14 cellular contexts compared by ENCODE assay signal in genomic region chr13:89380101-89380500, GRCh38.
A peak's percentile ranks its signal among the peaks of the same experiment; 100 is the strongest.
DNase-seq lines count a peak whose midpoint lies in the region; ATAC-seq and TF ChIP-seq lines count a peak whose summit lies in the region.
"Had no signal": no experiment of that assay in that cellular context is flagged by ENCODE, and none has a peak within 500 bp of the region (broad histone marks: within the 10 kb centered on the region; RNA-seq: fewer than 3 reads in every experiment).

No MANE protein-coding gene starts in this region.

- no peak overlapping the region for H3K27ac Mint-ChIP-seq in activated CD8-positive, alpha-beta T cell treated with anti-CD3 and anti-CD28 coated beads, Interleukin-2, amount 10 ng/mL, durations not matched to agents 7 days and 5 days
- H3K27ac Mint-ChIP-seq: stimulated activated naive B cell treated with anti-CD40 and anti-IgM and Interleukin-4, amounts not matched to agents 10 μg/mL and 1 μg/mL and 100 μg/mL, for 72 hours had no signal

- H3K4me3 ChIP-seq in OCI-LY3 (ENCODE audit: low read length): no peak overlapping the region
- H3K4me3 ChIP-seq: BLaER1 treated with 17β-estradiol and CSF1 and Interleukin-3, amounts not matched to agents 10 nM and 100 nM had no signal

- DNase-seq in DMS53 (lab: John Stamatoyannopoulos, UW): peak; percentile 78
- peak; percentile 94 for DNase-seq in kidney tubule cell (ENCODE audit: low spot score)
- DNase-seq in activated CD8-positive, alpha-beta T cell treated with anti-CD3 and anti-CD28 coated beads, Interleukin-2, amount 10 ng/mL, durations not matched to agents 7 days and 5 days: no peak
- no peak for DNase-seq in GM19240 (ENCODE audit: insufficient read length, low spot score)
- DNase-seq: activated CD4-positive, alpha-beta T cell treated with anti-CD3 and anti-CD28 coated beads for 48 hours; activated effector memory CD4-positive, alpha-beta T cell treated with anti-CD3 and anti-CD28 coated beads, Interleukin-2, amount 50 U/mL, for 16 hours; NCI-H524; stimulated activated naive B cell treated with anti-CD40 and anti-IgM and Interleukin-4, amounts not matched to agents 10 μg/mL and 1 μg/mL and 100 μg/mL, for 72 hours had no signal

- no peak overlapping the region for H3K9ac ChIP-seq in OCI-LY3 (ENCODE audit: low read length)
- H3K9ac ChIP-seq: BLaER1 treated with 17β-estradiol and CSF1 and Interleukin-3, amounts not matched to agents 10 nM and 100 nM had no signal

- H3K27me3 ChIP-seq in OCI-LY3 (ENCODE audit: low read depth, low read length): no peaks in the 10 kb centered on the region
- H3K27me3 ChIP-seq: BLaER1 treated with 17β-estradiol and CSF1 and Interleukin-3, amounts not matched to agents 10 nM and 100 nM had no signal

- no peaks in the 10 kb centered on the region for H3K4me1 Mint-ChIP-seq in activated CD8-positive, alpha-beta T cell treated with anti-CD3 and anti-CD28 coated beads, Interleukin-2, amount 10 ng/mL, durations not matched to agents 7 days and 5 days (ENCODE audit: low read depth)
- H3K4me1 Mint-ChIP-seq: stimulated activated naive B cell treated with anti-CD40 and anti-IgM and Interleukin-4, amounts not matched to agents 10 μg/mL and 1 μg/mL and 100 μg/mL, for 72 hours had no signal

- H3K79me2 ChIP-seq in OCI-LY3 (ENCODE audit: low read length): no peaks in the 10 kb centered on the region

- H3K36me3 ChIP-seq in OCI-LY3 (replicated peaks; ENCODE audit: low read depth, low read length): no peaks in the 10 kb centered on the region
- H3K36me3 ChIP-seq: BLaER1 treated with 17β-estradiol and CSF1 and Interleukin-3, amounts not matched to agents 10 nM and 100 nM had no signal

- H3K4me3 Mint-ChIP-seq in activated CD8-positive, alpha-beta T cell treated with anti-CD3 and anti-CD28 coated beads, Interleukin-2, amount 10 ng/mL, durations not matched to agents 7 days and 5 days: no peak overlapping the region
- H3K4me3 Mint-ChIP-seq: stimulated activated naive B cell treated with anti-CD40 and anti-IgM and Interleukin-4, amounts not matched to agents 10 μg/mL and 1 μg/mL and 100 μg/mL, for 72 hours had no signal

- no peak overlapping the region for H3K27ac ChIP-seq in OCI-LY3 (ENCODE audit: low read length)
- H3K27ac ChIP-seq: BLaER1 treated with 17β-estradiol and CSF1 and Interleukin-3, amounts not matched to agents 10 nM and 100 nM had no signal

- peaks cover 9% of the 10 kb centered on the region for H3K9me3 Mint-ChIP-seq in activated CD8-positive, alpha-beta T cell treated with anti-CD3 and anti-CD28 coated beads, Interleukin-2, amount 10 ng/mL, durations not matched to agents 7 days and 5 days (ENCODE audit: insufficient read depth)

- POLR2A ChIA-PET in activated CD8-positive, alpha-beta T cell treated with anti-CD3 and anti-CD28 coated beads, Interleukin-2, amount 10 ng/mL, durations not matched to agents 7 days and 5 days (lab: Charles Lee): no interaction called here

- CTCF ChIA-PET in activated CD8-positive, alpha-beta T cell treated with anti-CD3 and anti-CD28 coated beads, Interleukin-2, amount 10 ng/mL, durations not matched to agents 7 days and 5 days (lab: Charles Lee): no interaction called here

- H3K9me3 ChIP-seq in OCI-LY3 (ENCODE audit: insufficient read depth, low read length): no peaks in the 10 kb centered on the region; the same call in 1 of the 2 replicates
- H3K9me3 ChIP-seq: BLaER1 treated with 17β-estradiol and CSF1 and Interleukin-3, amounts not matched to agents 10 nM and 100 nM had no signal

- H4K20me1 ChIP-seq in OCI-LY3 (ENCODE audit: insufficient read depth, low read length): no peaks in the 10 kb centered on the region
- H4K20me1 ChIP-seq: BLaER1 treated with 17β-estradiol and CSF1 and Interleukin-3, amounts not matched to agents 10 nM and 100 nM had no signal

- H3K4me1 ChIP-seq in OCI-LY3 (ENCODE audit: low read length): peaks cover 8% of the 10 kb centered on the region
- H3K4me1 ChIP-seq: BLaER1 treated with 17β-estradiol and CSF1 and Interleukin-3, amounts not matched to agents 10 nM and 100 nM had no signal

- ATAC-seq in HG03175 (IDR thresholded peaks at IDR 0.05; ENCODE audit: unreplicated experiment) (peak; percentile 79), HG03520 (IDR thresholded peaks at IDR 0.05; ENCODE audit: unreplicated experiment) (no peak), HG02759 (IDR thresholded peaks at IDR 0.05; ENCODE audit: unreplicated experiment) (no peak)
- ATAC-seq in activated CD8-positive, alpha-beta T cell treated with anti-CD3 and anti-CD28 coated beads, Interleukin-2, amount 10 ng/mL, durations not matched to agents 7 days and 5 days: no peak
- ATAC-seq: SK-N-SH treated with all-trans-retinoic acid at 6 μM for 48 hours; stimulated activated naive B cell treated with anti-CD40 and anti-IgM and Interleukin-4, amounts not matched to agents 10 μg/mL and 1 μg/mL and 100 μg/mL, for 72 hours had no signal

- H3K4me2 ChIP-seq in OCI-LY3 (ENCODE audit: low read length): peak overlapping the region; percentile 15; the same call in 1 of the 2 replicates
- H3K4me2 ChIP-seq: BLaER1 treated with 17β-estradiol and CSF1 and Interleukin-3, amounts not matched to agents 10 nM and 100 nM had no signal

- no peak overlapping the region for H2AFZ ChIP-seq in OCI-LY3 (ENCODE audit: low read depth, low read length)

- no peaks in the 10 kb centered on the region for H3K36me3 Mint-ChIP-seq in activated CD8-positive, alpha-beta T cell treated with anti-CD3 and anti-CD28 coated beads, Interleukin-2, amount 10 ng/mL, durations not matched to agents 7 days and 5 days (ENCODE audit: low read depth)
- H3K36me3 Mint-ChIP-seq: stimulated activated naive B cell treated with anti-CD40 and anti-IgM and Interleukin-4, amounts not matched to agents 10 μg/mL and 1 μg/mL and 100 μg/mL, for 72 hours had no signal

- H3K27me3 Mint-ChIP-seq in activated CD8-positive, alpha-beta T cell treated with anti-CD3 and anti-CD28 coated beads, Interleukin-2, amount 10 ng/mL, durations not matched to agents 7 days and 5 days (ENCODE audit: low read depth): no peaks in the 10 kb centered on the region
- H3K27me3 Mint-ChIP-seq: stimulated activated naive B cell treated with anti-CD40 and anti-IgM and Interleukin-4, amounts not matched to agents 10 μg/mL and 1 μg/mL and 100 μg/mL, for 72 hours had no signal

- TF ChIP-seq CTCF in OCI-LY3 (IDR thresholded peaks at IDR 0.05; ENCODE audit: low read depth, low read length): no peak

Comparison
In these comparisons a context has a peak if more than half of its experiments do, and no peak if none do; other contexts are left out.
1. DNase-seq: peak in DMS53 (single experiment) and kidney tubule cell (single experiment); none in activated CD8-positive, alpha-beta T cell treated with anti-CD3 and anti-CD28 coated beads, Interleukin-2, amount 10 ng/mL, durations not matched to agents 7 days and 5 days (single experiment) and GM19240 (single experiment).